24 cellular contexts compared by ENCODE assay signal in the genomic region with DNA sequence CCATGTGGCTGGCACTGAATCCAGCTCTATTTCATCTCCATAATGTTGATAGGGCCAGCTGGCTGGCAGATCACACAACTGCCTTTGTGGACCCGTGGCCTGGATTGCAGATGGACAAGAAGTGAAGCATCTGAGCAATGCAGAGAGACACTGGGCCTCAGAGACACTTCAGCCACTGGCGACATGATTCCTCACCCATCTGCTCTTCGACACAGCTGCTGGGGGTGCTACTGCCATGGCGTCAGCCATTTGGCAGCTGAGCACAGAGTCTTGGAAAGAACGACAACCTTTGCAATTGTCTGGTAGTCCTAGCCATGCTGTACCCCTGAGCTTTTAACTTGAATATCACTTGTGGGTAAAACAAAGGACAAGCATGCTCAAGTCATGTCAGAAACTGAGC.
DNase-seq lines count a peak whose midpoint lies in the region; ATAC-seq, FAIRE-seq and TF ChIP-seq lines count a peak whose summit lies in the region.
"Had no signal": no experiment of that assay in that cellular context is flagged by ENCODE, and none has a peak within 500 bp of the region (broad histone marks: within the 10 kb centered on the region; RNA-seq: fewer than 3 reads in every experiment).

No MANE protein-coding gene starts in this region.

- TF ChIP-seq EP300 in H1 (IDR thresholded peaks at IDR 0.05; ENCODE audit: borderline replicate concordance in 1 of 2, low read depth in 2 of 2, low read length in 2 of 2): no peak

- H3K56ac ChIP-seq in H1 (replicated peaks; ENCODE audit: insufficient read length, low read depth, low read length): no peak overlapping the region

- H4K20me1 ChIP-seq in H1 (replicated peaks in 1 of 2; ENCODE audit: control insufficient read depth in 1 of 2, insufficient read depth in 2 of 2, low read length in 2 of 2): no peaks in the 10 kb centered on the region

- no peaks in the 10 kb centered on the region for H3K36me3 ChIP-seq in H1 (ENCODE audit: control insufficient read depth in 2 of 4, insufficient read depth in 4 of 4, low read length in 3 of 4)
- no peaks in the 10 kb centered on the region for H3K36me3 ChIP-seq in kidney (ENCODE audit: control insufficient read depth in 1 of 2, insufficient read depth in 2 of 2, low read length in 2 of 2)

- intact Hi-C loops in kidney (cut with DNase I): no loop called here

- H4K5ac ChIP-seq in H1 (ENCODE audit: insufficient read length, low read depth, low read length): no peak overlapping the region

- DNase-seq in NCI-H524 (lab: John Stamatoyannopoulos, UW) (peak; percentile 78 to 90), H1 (ENCODE audit: low read depth in 1 of 2, low spot score in 2 of 2) (no peak), medulla oblongata (ENCODE audit: extremely low spot score) (peak; percentile 14), pons (ENCODE audit: low spot score) (peak; percentile 15), kidney (no peak), GM03348 (ENCODE audit: low spot score) (no peak)
- DNase-seq: ACHN; Caco-2; CD4-positive, alpha-beta T cell; DMS79 treated with DMSO at 0.1 percent for 48 hours; GF-D8; GM23248; H7; HFFc6; KG1 had no signal

- no peaks in the 10 kb centered on the region for H3K4me1 ChIP-seq in H1 (replicated peaks in 1 of 4; ENCODE audit: control insufficient read depth in 3 of 4, insufficient read depth in 4 of 4, low read length in 3 of 4)
- H3K4me1 ChIP-seq in kidney (ENCODE audit: control insufficient read depth in 1 of 2, insufficient read depth in 1 of 2, low read depth in 1 of 2, low read length in 2 of 2): no peaks in the 10 kb centered on the region
- H3K4me1 ChIP-seq: Caco-2 had no signal

- H3K27me3 ChIP-seq in H1 (replicated peaks in 1 of 4; ENCODE audit: control insufficient read depth in 3 of 4, extremely low read depth in 1 of 4, insufficient read depth in 3 of 4, low read length in 3 of 4): no peaks in the 10 kb centered on the region

- H3K9me3 ChIP-seq in H1 (ENCODE audit: insufficient read depth in 2 of 2, low read depth in 1 of 2, low read length in 1 of 2) (no peaks in the 10 kb centered on the region), kidney (ENCODE audit: control insufficient read depth in 1 of 2, low read length in 2 of 2) (no peaks in the 10 kb centered on the region)
- H3K9me3 ChIP-seq: Caco-2 had no signal

- H2BK12ac ChIP-seq in H1 (ENCODE audit: low read depth, low read length): no peak overlapping the region

- H2AK5ac ChIP-seq in H1 (ENCODE audit: low read depth, low read length): no peak overlapping the region

- no peak overlapping the region for H4K91ac ChIP-seq in H1 (replicated peaks; ENCODE audit: insufficient read length, low read length)

- no peaks in the 10 kb centered on the region for H3K79me2 ChIP-seq in H1 (ENCODE audit: control insufficient read depth in 1 of 2, insufficient read depth in 2 of 2, low read length in 2 of 2)

- no peak overlapping the region for H3K23ac ChIP-seq in H1 (ENCODE audit: insufficient read length)

- no peak for TF ChIP-seq CTCF in H1 (IDR thresholded peaks at IDR 0.05; ENCODE audit: control extremely low read depth in 1 of 3, insufficient read depth in 1 of 3, low read depth in 1 of 3, low read length in 3 of 3)
- no peak for TF ChIP-seq CTCF in kidney (IDR thresholded peaks at IDR 0.05; ENCODE audit: borderline replicate concordance, extremely low read depth, insufficient read depth)

- no peak overlapping the region for H2BK120ac ChIP-seq in H1 (replicated peaks; ENCODE audit: low read depth, low read length)

- no peak overlapping the region for H2BK5ac ChIP-seq in H1 (ENCODE audit: low read depth, low read length)

- no peak overlapping the region for H2BK15ac ChIP-seq in H1 (ENCODE audit: low read length)

- H4K8ac ChIP-seq in H1 (ENCODE audit: extremely low read depth, insufficient read depth, low read length): no peak overlapping the region

- H3K4ac ChIP-seq in H1 (replicated peaks; ENCODE audit: insufficient read length, low read depth, low read length): no peak overlapping the region

- CTCF ChIA-PET in H1 (lab: Charles Lee; ENCODE audit: partially characterized antibody): interaction anchor here (0.6 kb wide), 1 partner anchor 334 kb away, joined by 3 read pairs; no protein-coding TSS in a partner anchor

- peak overlapping the region; percentile 75; the same call in 1 of the 2 replicates for H2AFZ ChIP-seq in H1 (ENCODE audit: low read length)
- H2AFZ ChIP-seq: GM23248 had no signal

- H3K4me3 ChIP-seq in H1 (ENCODE audit: extremely low read depth in 1 of 4, insufficient read depth in 2 of 4, low read depth in 3 of 4, low read length in 4 of 4): no peak overlapping the region
- H3K4me3 ChIP-seq in kidney (ENCODE audit: low read length in 2 of 2): no peak overlapping the region
- H3K4me3 ChIP-seq: GM23248 had no signal

- H3K79me1 ChIP-seq in H1 (ENCODE audit: low read depth, low read length): no peaks in the 10 kb centered on the region

- 92% methylated on average over 5 of the region's 5 CpGs; no CpG with 5 or more reads in 1 of the 2 experiments for WGBS in H1 (ENCODE audit: extremely low coverage in 1 of 2, insufficient coverage in 1 of 2, insufficient read length in 1 of 2, insufficient replicate concordance in 2 of 2, low coverage in 1 of 2, low lambda C conversion rate in 2 of 2, missing lambda C conversion rate in 1 of 2), 2 experiments

- no peak for TF ChIP-seq RAD21 in H1 (IDR thresholded peaks at IDR 0.05 in 1 of 2, conservative IDR thresholded peaks at IDR 0.05 in 1 of 2; ENCODE audit: low read depth in 2 of 2, low read length in 2 of 2)

- H3K18ac ChIP-seq in H1 (ENCODE audit: extremely low read depth, low read length): no peak overlapping the region

- peaks cover 6% of the 10 kb centered on the region; the same call in 1 of the 2 replicates for H3K23me2 ChIP-seq in H1 (ENCODE audit: low read depth, low read length)

- no peak overlapping the region for H3K4me2 ChIP-seq in H1 (ENCODE audit: insufficient read depth in 1 of 2, low read depth in 2 of 2, low read length in 2 of 2)

- POLR2A ChIA-PET in H1 (lab: Charles Lee; ENCODE audit: partially characterized antibody): no interaction called here

- no peak overlapping the region for H2BK20ac ChIP-seq in H1 (ENCODE audit: low read length)

- ATAC-seq in HG03175 (IDR thresholded peaks at IDR 0.05; ENCODE audit: unreplicated experiment): no peak
- no peak for ATAC-seq in activated CD4-positive, CD25-positive, alpha-beta regulatory T cell treated with anti-CD3 and anti-CD28 coated beads, Interleukin-2, amount 50 U/mL, for 24 hours
- ATAC-seq: HCT116, HepG2 had no signal

- H3K27ac ChIP-seq in H1 (ENCODE audit: low read depth, low read length) (no peak overlapping the region), kidney (ENCODE audit: low read depth in 2 of 2, low read length in 2 of 2) (no peak overlapping the region)
- H3K27ac ChIP-seq: C4-2B, GM23248 had no signal

- FAIRE-seq in H1 (lab: Jason Lieb, UNC) (no peak), kidney (lab: Jason Lieb, UNC) (no peak)
- FAIRE-seq: A204.1, D721Med, GM12891, GM19239, HepG2 had no signal

- no peak overlapping the region for H3K9ac ChIP-seq in H1 (replicated peaks in 1 of 4; ENCODE audit: extremely low read depth in 1 of 4, low read depth in 3 of 4, low read length in 3 of 4)
- no peak overlapping the region for H3K9ac ChIP-seq in kidney (ENCODE audit: low read length in 2 of 2)
- H3K9ac ChIP-seq: GM23248 had no signal

- TF ChIP-seq POLR2A in H1 (IDR thresholded peaks at IDR 0.05; ENCODE audit: control extremely low read depth in 1 of 2, low read depth in 2 of 2, low read length in 2 of 2): no peak

- no peak overlapping the region for H3K14ac ChIP-seq in H1 (ENCODE audit: insufficient read length)

TF ChIP-seq in H1, 55 proteins besides CTCF, POLR2A, EP300 and RAD21:
- TF ChIP-seq RXRA (IDR thresholded peaks at IDR 0.05; ENCODE audit: insufficient read depth, low read depth, low read length) (no peak), CHD1 (IDR thresholded peaks at IDR 0.05; ENCODE audit: low read depth, low read length) (no peak), JUND (IDR thresholded peaks at IDR 0.05; ENCODE audit: low read length) (no peak), SIX5 (IDR thresholded peaks at IDR 0.05; ENCODE audit: low read depth, low read length) (no peak), SAP30 (IDR thresholded peaks at IDR 0.05; ENCODE audit: insufficient read depth, insufficient replicate concordance, low read length) (no peak), CBX8 (IDR thresholded peaks at IDR 0.05; ENCODE audit: borderline replicate concordance, low read depth, low read length) (no peak), CREB1 (IDR thresholded peaks at IDR 0.05) (no peak), TCF12 (IDR thresholded peaks at IDR 0.05; ENCODE audit: low read depth, low read length) (no peak), SUZ12 (IDR thresholded peaks at IDR 0.05; ENCODE audit: low read length) (no peak), ZNF274 (IDR thresholded peaks at IDR 0.05; ENCODE audit: borderline replicate concordance, extremely low read depth, low read length) (no peak), RBBP5 (IDR thresholded peaks at IDR 0.05; ENCODE audit: borderline replicate concordance, low read depth, low read length) (no peak), YY1 (IDR thresholded peaks at IDR 0.05; ENCODE audit: low read depth, low read length) (no peak), BACH1 (IDR thresholded peaks at IDR 0.05; ENCODE audit: low read length) (no peak)
- TF ChIP-seq, protein P1, sequence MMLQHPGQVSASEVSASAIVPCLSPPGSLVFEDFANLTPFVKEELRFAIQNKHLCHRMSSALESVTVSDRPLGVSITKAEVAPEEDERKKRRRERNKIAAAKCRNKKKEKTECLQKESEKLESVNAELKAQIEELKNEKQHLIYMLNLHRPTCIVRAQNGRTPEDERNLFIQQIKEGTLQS (IDR thresholded peaks at IDR 0.05; ENCODE audit: insufficient read depth, low read depth, low read length): no peak

Comparison
In these comparisons a context has a peak if more than half of its experiments do, and no peak if none do; other contexts are left out.
1. DNase-seq: peak in NCI-H524 (2 of 2), medulla oblongata (single experiment) and pons (single experiment); none in H1 (0 of 2), kidney (single experiment) and GM03348 (single experiment).